Comparison of ENCODE assay signal across 19 cellular contexts in the genomic region with DNA sequence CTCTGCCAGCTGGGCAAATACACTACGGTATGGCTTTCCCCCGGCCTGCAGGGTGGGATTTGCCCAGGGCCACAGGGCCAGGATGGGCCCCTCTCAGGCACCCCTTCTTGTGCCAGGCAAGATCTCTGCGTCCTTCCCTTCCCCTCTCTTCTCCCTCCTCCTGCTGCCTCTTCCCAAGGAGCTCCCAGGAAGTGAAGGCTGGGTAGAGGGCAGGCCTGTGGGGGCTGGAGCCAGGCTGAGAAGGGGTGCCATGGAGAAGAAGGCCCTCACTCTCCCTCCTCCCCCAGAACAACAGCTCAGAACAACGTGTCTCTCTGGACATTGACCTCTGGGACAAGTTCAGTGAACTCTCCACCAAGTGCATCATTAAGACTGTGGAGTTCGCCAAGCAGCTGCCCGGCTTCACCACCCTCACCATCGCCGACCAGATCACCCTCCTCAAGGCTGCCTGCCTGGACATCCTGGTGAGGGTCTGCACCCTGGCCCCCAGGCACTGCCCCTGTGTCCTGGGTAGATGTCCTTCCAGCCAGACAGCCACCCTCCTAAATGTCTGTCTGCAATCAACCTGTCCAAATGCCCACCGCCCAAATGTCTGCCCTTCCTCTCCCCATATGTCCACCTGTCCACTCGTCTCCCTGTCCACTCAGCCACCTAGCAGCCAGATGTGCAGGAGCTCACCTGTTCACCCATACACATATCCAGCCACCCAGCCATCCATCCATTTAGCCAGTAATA. TPM values are rescaled to one million over a fixed set of nuclear protein-coding genes. Genes with fewer than 3 reads are reported as not detected.
A peak's percentile ranks its signal among the peaks of the same experiment; 100 is the strongest.
DNase-seq lines count a peak whose midpoint lies in the region; ATAC-seq and TF ChIP-seq lines count a peak whose summit lies in the region.
"Had no signal": no experiment of that assay in that cellular context is flagged by ENCODE, and none has a peak within 500 bp of the region (broad histone marks: within the 10 kb centered on the region; RNA-seq: fewer than 3 reads in every experiment).

No MANE protein-coding gene starts in this region.

- H3K4me3 ChIP-seq in naive thymus-derived CD4-positive, alpha-beta T cell (ENCODE audit: low read length) = no peak overlapping the region
- H3K4me3 ChIP-seq: heart right ventricle, left lung, vagina had no signal

- H3K27me3 Mint-ChIP-seq in activated naive CD8-positive, alpha-beta T cell treated with anti-CD3 and anti-CD28 coated beads, Interleukin-2, amount 50 U/mL, for 24 hours = no peaks in the 10 kb centered on the region
- H3K27me3 Mint-ChIP-seq in naive thymus-derived CD4-positive, alpha-beta T cell = no peaks in the 10 kb centered on the region
- no peaks in the 10 kb centered on the region for H3K27me3 Mint-ChIP-seq in type B pancreatic cell
- H3K27me3 Mint-ChIP-seq: central memory CD8-positive, alpha-beta T cell had no signal

- H3K36me3 ChIP-seq in naive thymus-derived CD4-positive, alpha-beta T cell (ENCODE audit: control insufficient read depth in 2 of 3, insufficient read depth in 3 of 3, low read length in 3 of 3) = peaks cover 2 to 73% (median 4%) of the 10 kb centered on the region in 3 experiments

- no peaks in the 10 kb centered on the region for H3K27me3 ChIP-seq in naive thymus-derived CD4-positive, alpha-beta T cell (ENCODE audit: control insufficient read depth in 2 of 2, insufficient read depth in 2 of 2, low read length in 2 of 2)
- H3K27me3 ChIP-seq: heart right ventricle, left lung, vagina had no signal

- H3K36me3 Mint-ChIP-seq in activated naive CD8-positive, alpha-beta T cell treated with anti-CD3 and anti-CD28 coated beads, Interleukin-2, amount 50 U/mL, for 24 hours (ENCODE audit: low read depth) = peaks cover 14% of the 10 kb centered on the region
- H3K36me3 Mint-ChIP-seq in naive thymus-derived CD4-positive, alpha-beta T cell = peaks cover 6 to 16% (median 7%) of the 10 kb centered on the region in 5 donors
- H3K36me3 Mint-ChIP-seq in type B pancreatic cell = peaks cover 19% of the 10 kb centered on the region

- no peak for ATAC-seq in left ventricle myocardium superior
- ATAC-seq in activated naive CD8-positive, alpha-beta T cell treated with anti-CD3 and anti-CD28 coated beads, Interleukin-2, amount 50 U/mL, for 24 hours = no peak
- ATAC-seq in naive thymus-derived CD4-positive, alpha-beta T cell = no peak
- ATAC-seq in HG02852 (IDR thresholded peaks at IDR 0.05; ENCODE audit: unreplicated experiment) = no peak
- no peak for ATAC-seq in GM18505 (IDR thresholded peaks at IDR 0.05; ENCODE audit: unreplicated experiment)
- ATAC-seq: heart right ventricle, PC-3 had no signal

- CTCF ChIA-PET in naive thymus-derived CD4-positive, alpha-beta T cell (lab: Charles Lee) = interaction anchor here (0.7 to 11.9 kb wide), 10 partner anchors 8 to 58 kb away, joined by 3 to 233 read pairs (median 6); no protein-coding TSS in a partner anchor

- H3K4me1 ChIP-seq in naive thymus-derived CD4-positive, alpha-beta T cell (ENCODE audit: control insufficient read depth in 2 of 2, insufficient read depth in 2 of 2, low read length in 2 of 2) = peaks cover 12% of the 10 kb centered on the region in 2 donors

- no peak overlapping the region for H3K27ac ChIP-seq in naive thymus-derived CD4-positive, alpha-beta T cell (ENCODE audit: low read depth, low read length)
- H3K27ac ChIP-seq: epithelial cell of prostate, parathyroid adenoma, vagina had no signal

- TF ChIP-seq POLR2A in GM18505 (IDR thresholded peaks at IDR 0.05; ENCODE audit: borderline replicate concordance, extremely low read depth, insufficient read depth, insufficient read length) = no peak

- DNase-seq in left ventricle myocardium superior = peak; percentile 25
- DNase-seq in cardiac septum (ENCODE audit: low spot score) = no peak
- DNase-seq in activated naive CD8-positive, alpha-beta T cell treated with anti-CD3 and anti-CD28 coated beads, Interleukin-2, amount 50 U/mL, for 24 hours = no peak
- DNase-seq in naive thymus-derived CD4-positive, alpha-beta T cell = no peak
- DNase-seq in type B pancreatic cell (ENCODE audit: extremely low spot score, unreplicated experiment) = no peak
- DNase-seq in DMS153 treated with DMSO at 0.1 percent for 48 hours (lab: John Stamatoyannopoulos, UW; ENCODE audit: unreplicated experiment) = no peak
- DNase-seq: activated gamma-delta T cell treated with Interleukin-2 at 50 U/mL for 16 hours; heart right ventricle; NCI-H345; PC-3; stimulated activated CD8-positive, alpha-beta memory T cell treated with anti-CD3 and anti-CD28 coated beads, Interleukin-4, amount 100 ng/mL, for 48 hours had no signal

- peak overlapping the region; percentile 44 for H3K27ac Mint-ChIP-seq in activated naive CD8-positive, alpha-beta T cell treated with anti-CD3 and anti-CD28 coated beads, Interleukin-2, amount 50 U/mL, for 24 hours
- H3K27ac Mint-ChIP-seq in naive thymus-derived CD4-positive, alpha-beta T cell = peak overlapping the region in 6 of 9 donors; percentile 29 to 63 (median 46)
- H3K27ac Mint-ChIP-seq in type B pancreatic cell = peak overlapping the region; percentile 88

- no peak overlapping the region for H3K4me3 Mint-ChIP-seq in activated naive CD8-positive, alpha-beta T cell treated with anti-CD3 and anti-CD28 coated beads, Interleukin-2, amount 50 U/mL, for 24 hours
- no peak overlapping the region for H3K4me3 Mint-ChIP-seq in naive thymus-derived CD4-positive, alpha-beta T cell
- H3K4me3 Mint-ChIP-seq in type B pancreatic cell = peak overlapping the region; percentile 64
- H3K4me3 Mint-ChIP-seq: central memory CD8-positive, alpha-beta T cell had no signal

- no peak for TF ChIP-seq CTCF in type B pancreatic cell (conservative IDR thresholded peaks at IDR 0.05)

- peaks cover 28% of the 10 kb centered on the region for H3K4me1 Mint-ChIP-seq in activated naive CD8-positive, alpha-beta T cell treated with anti-CD3 and anti-CD28 coated beads, Interleukin-2, amount 50 U/mL, for 24 hours
- H3K4me1 Mint-ChIP-seq in naive thymus-derived CD4-positive, alpha-beta T cell = peaks cover 7 to 38% (median 26%) of the 10 kb centered on the region in 7 donors
- peaks cover 60% of the 10 kb centered on the region for H3K4me1 Mint-ChIP-seq in type B pancreatic cell (ENCODE audit: unreplicated experiment)

- POLR2A ChIA-PET in naive thymus-derived CD4-positive, alpha-beta T cell (lab: Charles Lee) = interaction anchor here (0.6 to 3.9 kb wide), 9 partner anchors 12 to 1371 kb away, joined by 3 to 35 read pairs (median 4); partner anchors contain the start of gene RARA

- intact Hi-C loops in left ventricle myocardium superior (cut with micrococcal nuclease) (loop anchor here (5.0 kb wide), 1 partner anchor 50 kb away; no protein-coding TSS in a partner anchor), cardiac septum (cut with DNase I) (loop anchor here (10.0 kb wide), 1 partner anchor 147 kb away; no protein-coding TSS in a partner anchor)
- intact Hi-C loops in naive thymus-derived CD4-positive, alpha-beta T cell (cut with micrococcal nuclease) = no loop called here

- no peaks in the 10 kb centered on the region for H3K9me3 Mint-ChIP-seq in activated naive CD8-positive, alpha-beta T cell treated with anti-CD3 and anti-CD28 coated beads, Interleukin-2, amount 50 U/mL, for 24 hours
- H3K9me3 Mint-ChIP-seq in naive thymus-derived CD4-positive, alpha-beta T cell = no peaks in the 10 kb centered on the region
- no peaks in the 10 kb centered on the region for H3K9me3 Mint-ChIP-seq in type B pancreatic cell
- H3K9me3 Mint-ChIP-seq: central memory CD8-positive, alpha-beta T cell had no signal

- no peaks in the 10 kb centered on the region for H3K9me3 ChIP-seq in naive thymus-derived CD4-positive, alpha-beta T cell (ENCODE audit: control insufficient read depth in 2 of 3, low read length in 3 of 3)
- H3K9me3 ChIP-seq: heart right ventricle, left lung, vagina had no signal

RNA-seq across cellular contexts. Expression of gene GJD3, which starts 12.3 kb away (rescaled TPM):
- total RNA-seq in left ventricle myocardium superior (1.2 TPM), cardiac septum (2.6 TPM), type B pancreatic cell (ENCODE audit: low replicate concordance) (0.36 and 0.43 TPM in 2 replicates)
- total RNA-seq in naive thymus-derived CD4-positive, alpha-beta T cell = under 1 TPM in 1 of 5 experiments, not detected in 4; 0.27 TPM
- polyA plus RNA-seq in naive thymus-derived CD4-positive, alpha-beta T cell = not detected
- total RNA-seq: PC-3; T-helper 1 cell treated with Interleukin-12 subunit alpha and Interleukin-12 subunit beta and Interleukin-4 antibody, amounts not matched to agents 30 ng/mL and 1 ng/mL, for 36 hours had no signal

RNA-seq across cellular contexts. Expression of gene RARA, which starts 43.2 kb away (rescaled TPM):
- total RNA-seq in left ventricle myocardium superior (18.6 TPM), cardiac septum (30.7 TPM), type B pancreatic cell (ENCODE audit: low replicate concordance) (23.8 and 34.3 TPM in 2 replicates)
- total RNA-seq in naive thymus-derived CD4-positive, alpha-beta T cell = 100 to 1,000 TPM in 1 of 5 experiments, 10 to 100 TPM in 4; 40.0 to 115 (median 43.8) TPM
- 10 to 100 TPM in 1 of 2 donors, 1 to 10 TPM in 1; 6.7 to 16.5 TPM for polyA plus RNA-seq in naive thymus-derived CD4-positive, alpha-beta T cell

Comparison
In these comparisons a context has a peak if more than half of its experiments do, and no peak if none do; other contexts are left out.
1. intact Hi-C loops: an anchor here in left ventricle myocardium superior (5.0 kb wide) and cardiac septum (10.0 kb wide); none called in naive thymus-derived CD4-positive, alpha-beta T cell.